ENCODE assay signal across 16 cellular contexts in the genomic region with DNA sequence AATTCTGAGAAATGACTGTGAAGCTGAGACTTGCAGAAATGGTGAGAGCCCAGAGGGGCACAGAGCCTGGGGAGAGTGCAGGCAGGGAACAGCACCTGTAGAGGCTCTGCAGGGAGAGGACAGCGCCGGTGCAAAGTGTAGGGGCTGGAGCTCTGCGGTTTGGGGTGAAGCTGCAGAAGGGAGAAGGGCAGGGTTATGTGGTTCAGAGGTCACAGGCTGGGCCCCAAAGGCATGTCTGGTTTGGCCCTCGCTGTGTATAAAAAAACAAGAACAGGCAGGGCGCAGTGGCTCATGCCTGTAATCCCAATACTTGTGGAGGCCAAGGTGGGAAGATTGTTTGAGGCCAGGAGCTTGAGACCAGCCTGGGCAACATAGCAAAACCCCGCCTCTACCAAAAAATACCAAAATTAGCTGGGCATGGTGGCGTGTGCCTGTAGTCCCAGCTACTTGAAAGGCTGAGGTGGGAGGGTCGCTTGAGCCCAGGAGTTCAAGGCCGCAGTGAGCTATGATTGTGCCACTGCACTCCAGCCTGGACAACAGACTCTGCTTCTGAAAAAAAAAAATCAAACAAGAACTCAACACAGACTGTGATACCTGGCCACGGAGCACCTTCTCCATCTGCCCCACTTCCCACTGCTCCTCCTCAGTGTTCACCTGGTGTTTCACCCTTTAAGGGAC.
"Had no signal": no experiment of that assay in that cellular context is flagged by ENCODE, and none has a peak within 500 bp of the region (broad histone marks: within the 10 kb centered on the region; RNA-seq: fewer than 3 reads in every experiment).

No MANE protein-coding gene starts in this region.

- H3K27me3 ChIP-seq: dorsolateral prefrontal cortex, gastrocnemius medialis, ovary, stomach, testis had no signal

- DNase-seq: activated CD4-positive, alpha-beta memory T cell treated with anti-CD3 and anti-CD28 coated beads, Interleukin-2, amount 10 ng/mL, durations not matched to agents 7 days and 5 days; activated CD4-positive, alpha-beta T cell treated with anti-CD3 and anti-CD28 coated beads for 36 hours; activated gamma-delta T cell; activated T-cell treated with anti-CD3 and anti-CD28 coated beads, Interleukin-2, amount 50 U/mL, for 48 hours; dorsolateral prefrontal cortex; endodermal cell; erythroblast; gastrocnemius medialis; heart left ventricle; midbrain; ovary; stimulated activated CD4-positive, alpha-beta T cell treated with anti-CD3 and anti-CD28 coated beads, Interleukin-12 subunit alpha, Interleukin-12 subunit beta, amount 100 ng/mL, for 4 hours; stimulated activated CD4-positive, alpha-beta T cell treated with anti-CD3 and anti-CD28 coated beads, Interleukin-2, amount 100 ng/mL, for 24 hours; stomach; testis had no signal

- ATAC-seq: activated CD4-positive, alpha-beta T cell treated with anti-CD3 and anti-CD28 coated beads for 36 hours; activated naive CD4-positive, alpha-beta T cell treated with anti-CD3 and anti-CD28 coated beads, Interleukin-2, amount 50 U/mL, for 72 hours had no signal

- H3K9me3 ChIP-seq: gastrocnemius medialis, ovary, testis had no signal

- H3K4me1 ChIP-seq: stomach, testis had no signal

- H3K27ac ChIP-seq: dorsolateral prefrontal cortex, gastrocnemius medialis, heart left ventricle, ovary, stomach, testis had no signal

- H3K4me3 ChIP-seq: dorsolateral prefrontal cortex, gastrocnemius medialis, heart left ventricle, ovary, stomach, testis had no signal

- H3K36me3 ChIP-seq: gastrocnemius medialis, heart left ventricle, ovary, stomach had no signal
